Comparison of ENCODE assay signal across 8 cellular contexts in genomic region chr6:42745083-42745637, GRCh38. TPM values are rescaled to one million over a fixed set of nuclear protein-coding genes. Genes with fewer than 3 reads are reported as not detected.
DNase-seq lines count a peak whose midpoint lies in the region; ATAC-seq and TF ChIP-seq lines count a peak whose summit lies in the region.

No MANE protein-coding gene starts in this region.

- H4K20me1 ChIP-seq in PC-3 (ENCODE audit: low read length) = peaks cover 9% of the 10 kb centered on the region; the same call in 1 of the 2 replicates

- no peaks in the 10 kb centered on the region for H3F3A ChIP-seq in PC-3 (ENCODE audit: low read length, unreplicated experiment)

- no peaks in the 10 kb centered on the region for H3K9me3 ChIP-seq in PC-3 (ENCODE audit: low read length)

- peaks cover 21% of the 10 kb centered on the region for H3K4me1 ChIP-seq in PC-3 (ENCODE audit: insufficient read depth, low read length)

- H3K9me2 ChIP-seq in PC-3 (replicated peaks; ENCODE audit: low read length) = no peaks in the 10 kb centered on the region

- in situ Hi-C loops in brain microvascular endothelial cell (cut with HindIII; ENCODE audit: low pct_ligation_motif_present, low sequenced_read_pairs) = no loop called here

- BruUV-seq in PC-3 (replicated peaks; lab: Mats Ljungman, UMichigan) = no TSS peak

- DNase-seq in Right ventricle myocardium superior (peak; percentile 50), cardiac septum (ENCODE audit: low spot score) (no peak), PC-3 (no peak), brain microvascular endothelial cell (no peak), kidney epithelial cell (ENCODE audit: low read depth) (no peak), NK-92 (lab: John Stamatoyannopoulos, UW; ENCODE audit: unreplicated experiment) (no peak)
- DNase-seq in stimulated activated CD8-positive, alpha-beta memory T cell treated with anti-CD3 and anti-CD28 coated beads, Interleukin-4, amount 100 ng/mL, for 24 hours (ENCODE audit: low read depth) = peak; percentile 25

- H3K9ac ChIP-seq in PC-3 (ENCODE audit: low read length) = peak overlapping the region; percentile 94

- CTCF ChIA-PET in PC-3 (lab: Charles Lee) = interaction anchor here (0.6 to 0.8 kb wide), 2 partner anchors 85 to 241 kb away, joined by 3 to 16 read pairs; no protein-coding TSS in a partner anchor

- H3K27me3 ChIP-seq in PC-3 (ENCODE audit: low read length) (no peaks in the 10 kb centered on the region), brain microvascular endothelial cell (replicated peaks) (no peaks in the 10 kb centered on the region), kidney epithelial cell (ENCODE audit: control insufficient read depth, insufficient read depth, low read length) (no peaks in the 10 kb centered on the region)

- no peaks in the 10 kb centered on the region for H3K36me3 ChIP-seq in PC-3 (ENCODE audit: low read depth, low read length)
- no peaks in the 10 kb centered on the region for H3K36me3 ChIP-seq in brain microvascular endothelial cell (replicated peaks)
- H3K36me3 ChIP-seq in kidney epithelial cell (ENCODE audit: control insufficient read depth, insufficient read depth, low read length) = no peaks in the 10 kb centered on the region

- H3K4me2 ChIP-seq in PC-3 (ENCODE audit: low read length) = peak overlapping the region; percentile 97

- ATAC-seq in Right ventricle myocardium superior (ENCODE audit: poor library complexity) (no peak), PC-3 (no peak), GM21825 (IDR thresholded peaks at IDR 0.05; ENCODE audit: unreplicated experiment) (no peak)

- TF ChIP-seq CTCF in PC-3 (conservative IDR thresholded peaks at IDR 0.05; ENCODE audit: low read depth, low read length) (no peak), brain microvascular endothelial cell (IDR thresholded peaks at IDR 0.05; ENCODE audit: low read depth, low read length, missing control alignments) (no peak), kidney epithelial cell (IDR thresholded peaks at IDR 0.05; ENCODE audit: insufficient read depth, low read length, poor library complexity, severe bottlenecking) (no peak)

- H3K4me3 ChIP-seq in PC-3 (ENCODE audit: low read length) = peak overlapping the region; percentile 98
- peak overlapping the region; percentile 99 for H3K4me3 ChIP-seq in brain microvascular endothelial cell (ENCODE audit: low read depth, low read length)
- H3K4me3 ChIP-seq in kidney epithelial cell (ENCODE audit: low read depth, low read length) = peak overlapping the region; percentile 81

- intact Hi-C loops in Right ventricle myocardium superior (cut with DNase I) = loop anchor here (2.0 kb wide), 1 partner anchor 42 kb away; no protein-coding TSS in a partner anchor
- intact Hi-C loops in cardiac septum (cut with DNase I) = loop anchor here (5.0 kb wide), 1 partner anchor 147 kb away; a partner anchor contains a TSS
- intact Hi-C loops in PC-3 (cut with micrococcal nuclease) = no loop called here

- H3K79me2 ChIP-seq in PC-3 (ENCODE audit: low read length) = peaks cover 34% of the 10 kb centered on the region

- H3K27ac ChIP-seq in PC-3 (ENCODE audit: low read length) = peak overlapping the region; percentile 60; the same call in 1 of the 2 replicates
- peak overlapping the region; percentile 85 for H3K27ac ChIP-seq in brain microvascular endothelial cell

- H2AFZ ChIP-seq in PC-3 (ENCODE audit: low read length) = no peak overlapping the region

- POLR2A ChIA-PET in PC-3 (lab: Charles Lee; ENCODE audit: unreplicated experiment) = interaction anchor here (0.5 to 0.8 kb wide), 3 partner anchors 36 to 138 kb away, joined by 3 to 16 read pairs (median 6); partner anchors contain the start of gene BICRAL

RNA-seq across cellular contexts. Expression of gene TBCC, which starts 0.7 kb away (rescaled TPM):
- total RNA-seq in Right ventricle myocardium superior (10.2 TPM), cardiac septum (11.0 TPM), PC-3 (2014; rRNA removed) (32.3 and 36.5 TPM in 2 replicates), kidney epithelial cell (55.2 and 57.0 TPM in 2 replicates)

RNA-seq across cellular contexts. Expression of gene PRPH2, which starts 22.8 kb away (rescaled TPM):
- total RNA-seq in Right ventricle myocardium superior (0.30 TPM), cardiac septum (0.70 TPM), PC-3 (2014; rRNA removed) (not detected in 2 replicates), kidney epithelial cell (0.21 and 0.34 TPM in 2 replicates)

RNA-seq across cellular contexts. Expression of gene BICRAL, which starts 36.7 kb away (rescaled TPM):
- total RNA-seq in Right ventricle myocardium superior = 10.8 TPM
- 11.3 TPM for total RNA-seq in cardiac septum
- total RNA-seq in PC-3 (2014; rRNA removed) = 3.3 and 3.5 TPM in 2 replicates
- 5.2 and 7.1 TPM in 2 replicates for total RNA-seq in kidney epithelial cell

Comparison
In these comparisons a context has a peak if more than half of its experiments do, and no peak if none do; other contexts are left out.
1. DNase-seq: peak in Right ventricle myocardium superior (single experiment) and stimulated activated CD8-positive, alpha-beta memory T cell treated with anti-CD3 and anti-CD28 coated beads, Interleukin-4, amount 100 ng/mL, for 24 hours (single experiment); none in cardiac septum (single experiment), PC-3 (single experiment), brain microvascular endothelial cell (single experiment), kidney epithelial cell (single experiment) and NK-92 (single experiment).
2. Peak in every context shown above with its lines, with median percentiles within 50 percentile points of each other: H3K4me3 ChIP-seq.